ENCODE assay signal across 8 cellular contexts in the genomic region with DNA sequence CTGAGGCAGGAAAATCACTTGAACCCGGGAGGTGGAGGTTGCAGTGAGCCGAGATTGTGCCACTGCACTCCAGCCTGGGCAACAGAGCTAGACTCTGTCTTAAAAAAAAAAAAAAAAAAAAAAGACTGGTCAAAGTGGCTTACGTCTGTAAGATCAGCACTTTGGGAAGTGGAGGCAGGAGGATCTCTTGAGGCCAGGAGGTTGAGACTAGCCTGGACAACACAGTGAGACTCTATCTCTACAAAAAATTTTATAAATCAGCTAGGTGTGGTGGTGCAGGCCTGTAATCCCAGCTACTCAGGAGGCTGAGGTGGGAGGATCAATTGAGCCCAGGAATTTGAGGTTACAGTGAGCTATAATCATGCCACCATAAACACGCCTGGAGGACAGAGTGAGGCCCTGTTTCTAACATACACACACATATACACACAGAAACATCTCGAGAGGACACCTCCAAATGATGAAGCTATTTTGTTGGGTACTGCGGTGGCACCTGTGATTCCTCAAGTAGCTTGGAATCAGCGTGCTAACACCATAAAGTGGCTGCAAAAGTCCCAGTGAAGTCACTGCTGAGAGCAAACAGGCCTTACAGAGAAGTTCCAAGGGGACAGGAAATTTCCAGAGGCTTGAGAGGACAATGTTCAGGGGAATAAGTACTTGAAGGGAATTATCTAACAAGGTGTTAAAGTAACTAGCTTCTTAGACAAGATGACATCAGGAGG. TPM values are rescaled to one million over a fixed set of nuclear protein-coding genes. Genes with fewer than 3 reads are reported as not detected.
DNase-seq lines count a peak whose midpoint lies in the region; TF ChIP-seq lines count a peak whose summit lies in the region.

No MANE protein-coding gene starts in this region.

- peak overlapping the region; percentile 46 for H3K27ac ChIP-seq in layer of hippocampus (ENCODE audit: low read depth, low read length)
- H3K27ac ChIP-seq in thyroid gland, result peak overlapping the region; percentile 55 to 94 (median 85)

- TF ChIP-seq POLR2A in thyroid gland (IDR thresholded peaks at IDR 0.05), result no peak

- intact Hi-C loops in thyroid gland (cut with DNase I), result loop anchor here (5.0 kb wide), 1 partner anchor 115 kb away; the partner anchor contains the start of gene GNB1

- no peaks in the 10 kb centered on the region for H3K9me3 Mint-ChIP-seq in activated T-cell treated with anti-CD3 and anti-CD28 coated beads, Interleukin-2, amount 50 U/mL, for 24 hours
- no peaks in the 10 kb centered on the region for H3K9me3 Mint-ChIP-seq in activated naive CD8-positive, alpha-beta T cell (ENCODE audit: low read depth)

- H3K36me3 ChIP-seq in thyroid gland, result peaks cover 5 to 8% of the 10 kb centered on the region in 2 donors

- peaks cover 47% of the 10 kb centered on the region for H3K36me3 Mint-ChIP-seq in activated T-cell treated with anti-CD3 and anti-CD28 coated beads, Interleukin-2, amount 50 U/mL, for 24 hours (ENCODE audit: low read depth)
- H3K36me3 Mint-ChIP-seq in activated naive CD8-positive, alpha-beta T cell, result no peaks in the 10 kb centered on the region

- H3K27me3 Mint-ChIP-seq in activated T-cell treated with anti-CD3 and anti-CD28 coated beads, Interleukin-2, amount 50 U/mL, for 24 hours, result no peaks in the 10 kb centered on the region
- no peaks in the 10 kb centered on the region for H3K27me3 Mint-ChIP-seq in activated naive CD8-positive, alpha-beta T cell

- H3K9me3 ChIP-seq in thyroid gland, result no peaks in the 10 kb centered on the region

- 79 to 80% methylated on average over 7 of the region's 7 CpGs for WGBS in thyroid gland, 2 donors

- DNase-seq in activated T-cell treated with anti-CD3 and anti-CD28 coated beads, Interleukin-2, amount 50 U/mL, for 24 hours, result no peak
- DNase-seq in activated T-cell treated with anti-CD3 and anti-CD28 coated beads for 4 hours, result no peak
- no peak for DNase-seq in thyroid gland
- DNase-seq in hepatic stellate cell (ENCODE audit: low spot score), result no peak
- no peak for DNase-seq in activated CD4-positive, alpha-beta T cell treated with anti-CD3 and anti-CD28 coated beads, Interleukin-2, amount 50 U/mL, for 48 hours
- no peak for DNase-seq in activated gamma-delta T cell (lab: John Stamatoyannopoulos, UW)

- peak overlapping the region in 1 of 3 donors; percentile 71 for H3K4me3 ChIP-seq in thyroid gland (replicated peaks in 1 of 3)

- H3K4me1 ChIP-seq in thyroid gland, result peaks cover 35 to 59% of the 10 kb centered on the region in 2 donors

- peak overlapping the region; percentile 92 for H3K27ac Mint-ChIP-seq in activated T-cell treated with anti-CD3 and anti-CD28 coated beads, Interleukin-2, amount 50 U/mL, for 24 hours
- peak overlapping the region; percentile 94 for H3K27ac Mint-ChIP-seq in activated naive CD8-positive, alpha-beta T cell

- peaks cover 62% of the 10 kb centered on the region for H3K4me1 Mint-ChIP-seq in activated T-cell treated with anti-CD3 and anti-CD28 coated beads, Interleukin-2, amount 50 U/mL, for 24 hours (ENCODE audit: low read depth)
- peaks cover 51% of the 10 kb centered on the region for H3K4me1 Mint-ChIP-seq in activated naive CD8-positive, alpha-beta T cell (ENCODE audit: low read depth)

- no peaks in the 10 kb centered on the region for H3K27me3 ChIP-seq in layer of hippocampus (ENCODE audit: control insufficient read depth, insufficient read depth, low read length)
- H3K27me3 ChIP-seq in thyroid gland, result no peaks in the 10 kb centered on the region

- TF ChIP-seq CTCF in thyroid gland (IDR thresholded peaks at IDR 0.05), result no peak

- peak overlapping the region; percentile 84 for H3K4me3 Mint-ChIP-seq in activated T-cell treated with anti-CD3 and anti-CD28 coated beads, Interleukin-2, amount 50 U/mL, for 24 hours
- H3K4me3 Mint-ChIP-seq in activated naive CD8-positive, alpha-beta T cell, result peak overlapping the region; percentile 92

RNA-seq across cellular contexts. Expression of gene NADK, which starts 1.4 kb away (rescaled TPM):
- total RNA-seq in thyroid gland, result 10 to 100 TPM; 64.8 to 91.4 (median 84.2) TPM

RNA-seq across cellular contexts. Expression of gene CDK11A, which starts 52.7 kb away (rescaled TPM):
- 10 to 100 TPM; 14.7 to 36.1 (median 29.5) TPM for total RNA-seq in thyroid gland
